ENCODE assay signal across 18 cellular contexts in the genomic region with DNA sequence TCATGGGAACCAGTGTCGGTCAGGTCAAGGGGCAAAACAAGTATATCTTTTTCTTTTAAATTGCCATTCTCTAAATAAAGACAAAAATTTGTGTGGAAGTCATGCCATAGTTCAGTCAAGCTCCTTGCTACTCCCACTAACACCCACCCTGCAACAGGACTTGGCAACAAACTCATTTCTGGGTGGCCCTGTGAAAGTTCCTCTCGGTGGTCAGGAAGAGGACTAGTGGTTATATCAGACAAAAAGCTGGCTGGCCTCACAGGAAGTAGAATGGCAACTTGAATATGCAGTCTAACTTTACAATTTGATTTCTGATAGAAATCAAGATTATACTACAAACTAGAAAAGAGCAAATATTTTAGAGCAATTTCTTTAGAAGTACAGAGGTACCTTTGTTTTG. TPM values are rescaled to one million over a fixed set of nuclear protein-coding genes. Genes with fewer than 3 reads are reported as not detected.
DNase-seq lines count a peak whose midpoint lies in the region; ATAC-seq and TF ChIP-seq lines count a peak whose summit lies in the region.
"Had no signal": no experiment of that assay in that cellular context is flagged by ENCODE, and none has a peak within 500 bp of the region (broad histone marks: within the 10 kb centered on the region; RNA-seq: fewer than 3 reads in every experiment).

No MANE protein-coding gene starts in this region.

- H3K27ac ChIP-seq in stomach (peak overlapping the region in 3 of 5 donors; percentile 2 to 58 (median 4)), WERI-Rb-1 (no peak overlapping the region), tibial nerve (peak overlapping the region in 2 of 4 donors; percentile 0 to 47)
- H3K27ac ChIP-seq: tibial artery had no signal

- H3K4me1 ChIP-seq in stomach: peaks cover 0 to 71% (median 36%) of the 10 kb centered on the region in 4 donors
- peaks cover 0 to 37% (median 13%) of the 10 kb centered on the region in 4 donors for H3K4me1 ChIP-seq in tibial nerve

- no peak overlapping the region for H3K4me3 Mint-ChIP-seq in activated naive CD4-positive, alpha-beta T cell treated with anti-CD3 and anti-CD28 coated beads for 36 hours
- H3K4me3 Mint-ChIP-seq in T-helper 2 cell treated with Interferon-gamma antibody and Interleukin-4, amounts not matched to agents 5 μg/mL and 100 μg/mL, for 36 hours: peak overlapping the region; percentile 61
- H3K4me3 Mint-ChIP-seq in effector memory CD8-positive, alpha-beta T cell: peak overlapping the region; percentile 40 to 54

- peaks cover 41% of the 10 kb centered on the region for H3K4me1 Mint-ChIP-seq in activated naive CD4-positive, alpha-beta T cell treated with anti-CD3 and anti-CD28 coated beads for 36 hours (ENCODE audit: low read depth)
- H3K4me1 Mint-ChIP-seq in T-helper 2 cell treated with Interferon-gamma antibody and Interleukin-4, amounts not matched to agents 5 μg/mL and 100 μg/mL, for 36 hours (ENCODE audit: low read depth): peaks cover 41% of the 10 kb centered on the region
- peaks cover 42 to 49% of the 10 kb centered on the region in 2 donors for H3K4me1 Mint-ChIP-seq in effector memory CD8-positive, alpha-beta T cell (ENCODE audit: low read depth in 2 of 2)

- 67 to 91% (median 72%) methylated on average over 2 of the region's 2 CpGs for WGBS in stomach, 5 donors
- WGBS in tibial nerve, 2 donors: 54 to 61% methylated on average over 2 of the region's 2 CpGs

- no peaks in the 10 kb centered on the region for H3K9me3 Mint-ChIP-seq in activated naive CD4-positive, alpha-beta T cell treated with anti-CD3 and anti-CD28 coated beads for 36 hours
- H3K9me3 Mint-ChIP-seq in T-helper 2 cell treated with Interferon-gamma antibody and Interleukin-4, amounts not matched to agents 5 μg/mL and 100 μg/mL, for 36 hours: no peaks in the 10 kb centered on the region
- no peaks in the 10 kb centered on the region for H3K9me3 Mint-ChIP-seq in effector memory CD8-positive, alpha-beta T cell

- no peak for TF ChIP-seq EP300 in stomach (IDR thresholded peaks at IDR 0.05)
- TF ChIP-seq EP300 in tibial nerve (IDR thresholded peaks at IDR 0.05): no peak

- ATAC-seq in effector memory CD8-positive, alpha-beta T cell (replicated peaks): peak; percentile 26
- ATAC-seq in GM21381 (IDR thresholded peaks at IDR 0.05; ENCODE audit: unreplicated experiment): no peak
- ATAC-seq: esophagus mucosa, left ventricle myocardium superior had no signal

- peak overlapping the region; percentile 24 for H3K27ac Mint-ChIP-seq in activated naive CD4-positive, alpha-beta T cell treated with anti-CD3 and anti-CD28 coated beads for 36 hours
- H3K27ac Mint-ChIP-seq in T-helper 2 cell treated with Interferon-gamma antibody and Interleukin-4, amounts not matched to agents 5 μg/mL and 100 μg/mL, for 36 hours: peak overlapping the region; percentile 71
- peak overlapping the region; percentile 80 to 94 for H3K27ac Mint-ChIP-seq in effector memory CD8-positive, alpha-beta T cell

- H3K27me3 ChIP-seq in stomach (no peaks in the 10 kb centered on the region), WERI-Rb-1 (ENCODE audit: insufficient read depth, low read depth, severe bottlenecking) (no peaks in the 10 kb centered on the region), tibial nerve (no peaks in the 10 kb centered on the region)
- H3K27me3 ChIP-seq: tibial artery had no signal

- peaks cover 15 to 63% (median 49%) of the 10 kb centered on the region in 4 donors for H3K36me3 ChIP-seq in stomach
- H3K36me3 ChIP-seq in WERI-Rb-1: peaks cover 62% of the 10 kb centered on the region
- peaks cover 0 to 48% (median 0%) of the 10 kb centered on the region in 3 donors for H3K36me3 ChIP-seq in tibial nerve

- peaks cover 33% of the 10 kb centered on the region for H3K36me3 Mint-ChIP-seq in activated naive CD4-positive, alpha-beta T cell treated with anti-CD3 and anti-CD28 coated beads for 36 hours (ENCODE audit: low read depth)
- peaks cover 44% of the 10 kb centered on the region for H3K36me3 Mint-ChIP-seq in T-helper 2 cell treated with Interferon-gamma antibody and Interleukin-4, amounts not matched to agents 5 μg/mL and 100 μg/mL, for 36 hours (ENCODE audit: low read depth)
- H3K36me3 Mint-ChIP-seq in effector memory CD8-positive, alpha-beta T cell (ENCODE audit: insufficient read depth): peaks cover 30% of the 10 kb centered on the region

- H3K4me3 ChIP-seq in stomach: no peak overlapping the region
- no peak overlapping the region for H3K4me3 ChIP-seq in WERI-Rb-1 (ENCODE audit: low read depth, low read length)
- H3K4me3 ChIP-seq in tibial nerve: no peak overlapping the region
- H3K4me3 ChIP-seq: tibial artery had no signal

- no peak for TF ChIP-seq POLR2A in stomach (IDR thresholded peaks at IDR 0.05)
- TF ChIP-seq POLR2A in tibial nerve (IDR thresholded peaks at IDR 0.05): no peak

- CTCF ChIA-PET in activated naive CD4-positive, alpha-beta T cell treated with anti-CD3 and anti-CD28 coated beads for 36 hours (lab: Charles Lee): interaction anchor here (0.6 kb wide), 1 partner anchor 8 kb away, joined by 4 read pairs; no protein-coding TSS in a partner anchor

- H3K27me3 Mint-ChIP-seq in activated naive CD4-positive, alpha-beta T cell treated with anti-CD3 and anti-CD28 coated beads for 36 hours (ENCODE audit: low read depth): no peaks in the 10 kb centered on the region
- no peaks in the 10 kb centered on the region for H3K27me3 Mint-ChIP-seq in T-helper 2 cell treated with Interferon-gamma antibody and Interleukin-4, amounts not matched to agents 5 μg/mL and 100 μg/mL, for 36 hours (ENCODE audit: low read depth)
- H3K27me3 Mint-ChIP-seq in effector memory CD8-positive, alpha-beta T cell: no peaks in the 10 kb centered on the region

- intact Hi-C loops in activated naive CD4-positive, alpha-beta T cell treated with anti-CD3 and anti-CD28 coated beads for 36 hours (cut with micrococcal nuclease): loop anchor here (10.0 kb wide), 1 partner anchor 969 kb away; a partner anchor contains a TSS
- intact Hi-C loops in stomach (cut with DNase I; ENCODE audit: low total_unique reads): no loop called here

- DNase-seq in activated naive CD4-positive, alpha-beta T cell treated with anti-CD3 and anti-CD28 coated beads for 36 hours: no peak
- DNase-seq in activated naive CD4-positive, alpha-beta T cell (lab: John Stamatoyannopoulos, UW): no peak
- no peak for DNase-seq in T-helper 2 cell treated with Interferon-gamma antibody and Interleukin-4, amounts not matched to agents 5 μg/mL and 100 μg/mL, for 36 hours (ENCODE audit: low spot score)
- DNase-seq in effector memory CD8-positive, alpha-beta T cell: no peak
- DNase-seq in stomach (no peak), WERI-Rb-1 (no peak), tibial nerve (ENCODE audit: low spot score in 2 of 2) (no peak)
- DNase-seq: ACHN; activated CD8-positive, alpha-beta memory T cell treated with anti-CD3 and anti-CD28 coated beads for 24 hours; DMS79; hypothalamus; left ventricle myocardium superior; NCI-H1105 treated with DMSO at 0.1 percent for 48 hours; NCI-H446; OCI-M1; tibial artery had no signal

- TF ChIP-seq CTCF in stomach (IDR thresholded peaks at IDR 0.05) (no peak), WERI-Rb-1 (IDR thresholded peaks at IDR 0.05; ENCODE audit: low read depth, low read length) (no peak), tibial nerve (IDR thresholded peaks at IDR 0.05) (no peak)

- H3K9me3 ChIP-seq in stomach (no peaks in the 10 kb centered on the region), WERI-Rb-1 (ENCODE audit: severe bottlenecking) (no peaks in the 10 kb centered on the region), tibial nerve (no peaks in the 10 kb centered on the region)
- H3K9me3 ChIP-seq: tibial artery had no signal

RNA-seq across cellular contexts. Expression of a gene that starts 11.2 kb away (rescaled TPM):
- 10 to 100 TPM; 40.5 to 43.4 TPM for total RNA-seq in activated naive CD4-positive, alpha-beta T cell treated with anti-CD3 and anti-CD28 coated beads for 36 hours
- 100 to 1,000 TPM in 4 of 5 donors, 10 to 100 TPM in 1; 60.7 to 322 (median 158) TPM for total RNA-seq in stomach
- polyA plus RNA-seq in stomach: 10 to 100 TPM; 26.6 to 45.9 (median 38.9) TPM
- 100 to 1,000 TPM in 1 of 4 donors, 10 to 100 TPM in 3; 77.1 to 126 (median 85.6) TPM for total RNA-seq in tibial nerve

Comparison
In these comparisons a context has a peak if more than half of its experiments do, and no peak if none do; other contexts are left out.
1. H3K27ac Mint-ChIP-seq: peak in every context shown above with its lines; median percentile 87 in effector memory CD8-positive, alpha-beta T cell; 71 in T-helper 2 cell treated with Interferon-gamma antibody and Interleukin-4, amounts not matched to agents 5 μg/mL and 100 μg/mL, for 36 hours; 24 in activated naive CD4-positive, alpha-beta T cell treated with anti-CD3 and anti-CD28 coated beads for 36 hours.